Comparison of ENCODE assay signal across 30 cellular contexts in genomic region chr17:27666831-27667560, GRCh38.
"Had no signal": no experiment of that assay in that cellular context is flagged by ENCODE, and none has a peak within 500 bp of the region (broad histone marks: within the 10 kb centered on the region; RNA-seq: fewer than 3 reads in every experiment).

No MANE protein-coding gene starts in this region.

- DNase-seq: activated CD4-positive, alpha-beta T cell treated with anti-CD3 and anti-CD28 coated beads for 4 hours; activated CD4-positive, alpha-beta T cell treated with anti-CD3 and anti-CD28 coated beads, Interleukin-2, amount 50 U/mL, for 4 hours; activated gamma-delta T cell treated with Interleukin-2 at 50 U/mL for 16 hours; activated naive CD4-positive, alpha-beta T cell treated with anti-CD3 and anti-CD28 coated beads, Interleukin-2, amount 50 U/mL, for 16 hours; activated T-cell treated with anti-CD3 and anti-CD28 coated beads, Interleukin-2, amount 50 U/mL, for 4 hours; colonic mucosa; effector memory CD4-positive, alpha-beta T cell; erythroblast; gastrocnemius medialis; lower lobe of right lung; mesenchymal stem cell; stimulated activated CD4-positive, alpha-beta T cell treated with anti-CD3 and anti-CD28 coated beads, Interleukin-1b, Interleukin-23, amount 100 ng/mL, for 48 hours; stimulated activated CD4-positive, alpha-beta T cell treated with anti-CD3 and anti-CD28 coated beads, Interleukin-4, amount 100 ng/mL, for 4 hours; stimulated activated CD8-positive, alpha-beta memory T cell treated with anti-CD3 and anti-CD28 coated beads, Interleukin-4, amount 100 ng/mL, for 48 hours; stimulated activated naive CD8-positive, alpha-beta T cell treated with anti-CD3 and anti-CD28 coated beads, Interleukin-15, amount 100 ng/mL, for 72 hours; substantia nigra; SW 1271; T-helper 9 cell; upper lobe of left lung had no signal

- H3K27ac ChIP-seq: colonic mucosa, dorsolateral prefrontal cortex, gastrocnemius medialis, hepatocyte, lower lobe of right lung, skin epidermis, upper lobe of left lung, VCaP had no signal

- H3K79me2 ChIP-seq: hepatocyte had no signal

- H3K27ac Mint-ChIP-seq: activated T-helper 17 cell treated with anti-CD3 and anti-CD28 coated beads, Interleukin-2, amount 50 U/mL, for 72 hours; natural killer cell treated with Interleukin-12 subunit alpha and Interleukin-12 subunit beta and Interleukin-15 and Interleukin-18, amount 100 ng/mL, for 72 hours; progenitor cell of endocrine pancreas; stimulated activated memory B cell treated with anti-CD40 and anti-IgM and Interleukin-4, amounts not matched to agents 10 μg/mL and 1 μg/mL and 100 μg/mL, for 72 hours; T-helper 1 cell treated with Interleukin-12 subunit alpha and Interleukin-12 subunit beta and Interleukin-4 antibody, amounts not matched to agents 30 μg/mL and 1 μg/mL, for 36 hours had no signal

- H3K36me3 Mint-ChIP-seq: natural killer cell treated with Interleukin-12 subunit alpha and Interleukin-12 subunit beta and Interleukin-15 and Interleukin-18, amount 100 ng/mL, for 72 hours; stimulated activated memory B cell treated with anti-CD40 and anti-IgM and Interleukin-4, amounts not matched to agents 10 μg/mL and 1 μg/mL and 100 μg/mL, for 72 hours had no signal

- H2AFZ ChIP-seq: hepatocyte had no signal

- H3K4me1 Mint-ChIP-seq: activated T-helper 17 cell treated with anti-CD3 and anti-CD28 coated beads, Interleukin-2, amount 50 U/mL, for 72 hours; stimulated activated memory B cell treated with anti-CD40 and anti-IgM and Interleukin-4, amounts not matched to agents 10 μg/mL and 1 μg/mL and 100 μg/mL, for 72 hours; stimulated activated naive CD8-positive, alpha-beta T cell treated with anti-CD3 and anti-CD28 coated beads, Interleukin-15, amount 100 ng/mL, for 72 hours had no signal

- H3K27me3 Mint-ChIP-seq: activated T-helper 17 cell treated with anti-CD3 and anti-CD28 coated beads, Interleukin-2, amount 50 U/mL, for 72 hours; natural killer cell treated with Interleukin-12 subunit alpha and Interleukin-12 subunit beta and Interleukin-15 and Interleukin-18, amount 100 ng/mL, for 72 hours; progenitor cell of endocrine pancreas; stimulated activated naive CD8-positive, alpha-beta T cell treated with anti-CD3 and anti-CD28 coated beads, Interleukin-15, amount 100 ng/mL, for 72 hours had no signal

- H3K9me3 ChIP-seq: colonic mucosa, gastrocnemius medialis, lower lobe of right lung, mucosa of descending colon, upper lobe of left lung had no signal

- H3K36me3 ChIP-seq: colonic mucosa, gastrocnemius medialis, lower lobe of right lung, upper lobe of left lung had no signal

- H3K9me3 Mint-ChIP-seq: activated T-cell treated with anti-CD3 and anti-CD28 coated beads, Interleukin-2, amount 50 U/mL, for 4 hours; activated T-helper 17 cell treated with anti-CD3 and anti-CD28 coated beads, Interleukin-2, amount 50 U/mL, for 72 hours; natural killer cell treated with Interleukin-12 subunit alpha and Interleukin-12 subunit beta and Interleukin-15 and Interleukin-18, amount 100 ng/mL, for 72 hours; stimulated activated memory B cell treated with anti-CD40 and anti-IgM and Interleukin-4, amounts not matched to agents 10 μg/mL and 1 μg/mL and 100 μg/mL, for 72 hours; stimulated activated naive CD8-positive, alpha-beta T cell treated with anti-CD3 and anti-CD28 coated beads, Interleukin-15, amount 100 ng/mL, for 72 hours; T-helper 1 cell treated with Interleukin-12 subunit alpha and Interleukin-12 subunit beta and Interleukin-4 antibody, amounts not matched to agents 30 μg/mL and 1 μg/mL, for 36 hours had no signal

- H3K4me2 ChIP-seq: hepatocyte had no signal

- ATAC-seq: activated T-cell treated with anti-CD3 and anti-CD28 coated beads, Interleukin-2, amount 50 U/mL, for 4 hours; activated T-helper 17 cell treated with anti-CD3 and anti-CD28 coated beads, Interleukin-2, amount 50 U/mL, for 72 hours; gastrocnemius medialis; lower lobe of right lung; mucosa of descending colon; natural killer cell treated with Interleukin-12 subunit alpha and Interleukin-12 subunit beta and Interleukin-15 and Interleukin-18, amount 100 ng/mL, for 72 hours; sciatic nerve; stimulated activated naive CD8-positive, alpha-beta T cell treated with anti-CD3 and anti-CD28 coated beads, Interleukin-15, amount 100 ng/mL, for 72 hours had no signal

- H3K4me1 ChIP-seq: colonic mucosa, gastrocnemius medialis, lower lobe of right lung, upper lobe of left lung had no signal

- H3K4me3 ChIP-seq: colonic mucosa, dorsolateral prefrontal cortex, gastrocnemius medialis, hepatocyte, lower lobe of right lung, mucosa of descending colon, skin epidermis, upper lobe of left lung had no signal

- H3K27me3 ChIP-seq: colonic mucosa, dorsolateral prefrontal cortex, gastrocnemius medialis, hepatocyte, upper lobe of left lung had no signal

- H3K4me3 Mint-ChIP-seq: activated T-cell treated with anti-CD3 and anti-CD28 coated beads, Interleukin-2, amount 50 U/mL, for 4 hours; activated T-helper 17 cell treated with anti-CD3 and anti-CD28 coated beads, Interleukin-2, amount 50 U/mL, for 72 hours; natural killer cell treated with Interleukin-12 subunit alpha and Interleukin-12 subunit beta and Interleukin-15 and Interleukin-18, amount 100 ng/mL, for 72 hours; stimulated activated memory B cell treated with anti-CD40 and anti-IgM and Interleukin-4, amounts not matched to agents 10 μg/mL and 1 μg/mL and 100 μg/mL, for 72 hours; stimulated activated naive CD8-positive, alpha-beta T cell treated with anti-CD3 and anti-CD28 coated beads, Interleukin-15, amount 100 ng/mL, for 72 hours; T-helper 1 cell treated with Interleukin-12 subunit alpha and Interleukin-12 subunit beta and Interleukin-4 antibody, amounts not matched to agents 30 μg/mL and 1 μg/mL, for 36 hours had no signal
